8 cellular contexts compared by ENCODE assay signal in genomic region chr12:111438501-111438900, GRCh38. TPM values are rescaled to one million over a fixed set of nuclear protein-coding genes. Genes with fewer than 3 reads are reported as not detected.
DNase-seq lines count a peak whose midpoint lies in the region; ATAC-seq and TF ChIP-seq lines count a peak whose summit lies in the region.

No MANE protein-coding gene starts in this region.

- H3K27ac ChIP-seq in esophagus squamous epithelium (peak overlapping the region in 3 of 4 donors; percentile 32 to 85 (median 83)), smooth muscle cell (ENCODE audit: low read depth) (peak overlapping the region; percentile 46)

- H3K4me2 ChIP-seq in smooth muscle cell: peak overlapping the region; percentile 8

- H4K20me1 ChIP-seq in smooth muscle cell (ENCODE audit: low read depth): peaks cover 78% of the 10 kb centered on the region

- no peak for TF ChIP-seq CTCF in esophagus squamous epithelium (IDR thresholded peaks at IDR 0.05)
- no peak for TF ChIP-seq CTCF in smooth muscle cell (IDR thresholded peaks at IDR 0.05; ENCODE audit: borderline replicate concordance, insufficient read depth, poor library complexity, severe bottlenecking)

- H3K4me1 ChIP-seq in esophagus squamous epithelium (peaks cover 17 to 96% (median 52%) of the 10 kb centered on the region in 3 donors), smooth muscle cell (ENCODE audit: low read depth) (peaks cover 7% of the 10 kb centered on the region)

- no peak for ATAC-seq in HG03045 (IDR thresholded peaks at IDR 0.05; ENCODE audit: unreplicated experiment)
- ATAC-seq in HG03095 (IDR thresholded peaks at IDR 0.05; ENCODE audit: unreplicated experiment): no peak

- H3K36me3 ChIP-seq in esophagus squamous epithelium: peaks cover 0 to 16% (median 0%) of the 10 kb centered on the region in 3 donors
- H3K36me3 ChIP-seq in smooth muscle cell (ENCODE audit: low read depth): no peaks in the 10 kb centered on the region

- WGBS in esophagus squamous epithelium, 2 donors: 15 to 42% methylated on average over 4 to 5 of the region's 10 CpGs
- 69% methylated on average over 10 of the region's 10 CpGs for WGBS in smooth muscle cell (ENCODE audit: low lambda C conversion rate)

- peaks cover 21% of the 10 kb centered on the region for H3F3A ChIP-seq in smooth muscle cell (ENCODE audit: low read depth)

- no peaks in the 10 kb centered on the region for H3K9me3 ChIP-seq in esophagus squamous epithelium
- no peaks in the 10 kb centered on the region for H3K9me3 ChIP-seq in smooth muscle cell (replicated peaks; ENCODE audit: low read depth)

- H3K27me3 ChIP-seq in esophagus squamous epithelium: no peaks in the 10 kb centered on the region
- H3K27me3 ChIP-seq in smooth muscle cell (ENCODE audit: low read depth): no peaks in the 10 kb centered on the region

- H2AFZ ChIP-seq in smooth muscle cell (ENCODE audit: low read depth): no peak overlapping the region

- H3K4me3 ChIP-seq in esophagus squamous epithelium (no peak overlapping the region), smooth muscle cell (no peak overlapping the region)

- peaks cover 57% of the 10 kb centered on the region for H3K79me2 ChIP-seq in smooth muscle cell (ENCODE audit: low read depth)

- H3K9ac ChIP-seq in smooth muscle cell (ENCODE audit: low read depth): no peak overlapping the region

- intact Hi-C loops in esophagus squamous epithelium (cut with DNase I): no loop called here

- no peak for TF ChIP-seq POLR2A in esophagus squamous epithelium (IDR thresholded peaks at IDR 0.05)

- DNase-seq in DMS79 (lab: John Stamatoyannopoulos, UW) (peak; percentile 35), NCI-H2171 (lab: John Stamatoyannopoulos, UW) (peak; percentile 36), esophagus squamous epithelium (lab: John Stamatoyannopoulos, UW) (no peak), smooth muscle cell (lab: John Stamatoyannopoulos, UW; ENCODE audit: unreplicated experiment) (no peak), NCI-H526 treated with DMSO at 0.1 percent for 48 hours (lab: John Stamatoyannopoulos, UW) (no peak)
- peak; percentile 69 for DNase-seq in activated CD8-positive, alpha-beta memory T cell treated with anti-CD3 and anti-CD28 coated beads, Interleukin-2, amount 50 U/mL, for 1 hour (ENCODE audit: extremely low read depth)

RNA-seq across cellular contexts. Expression of gene SH2B3, which starts 32.8 kb away (rescaled TPM):
- 10 to 100 TPM in 1 of 4 donors, 1 to 10 TPM in 3; 3.3 to 16.2 (median 5.6) TPM for total RNA-seq in esophagus squamous epithelium
- 5.2 and 6.1 TPM in 2 replicates for total RNA-seq in smooth muscle cell
- 3.7 and 4.7 TPM in 2 replicates for polyA plus RNA-seq in smooth muscle cell

Comparison
In these comparisons a context has a peak if more than half of its experiments do, and no peak if none do; other contexts are left out.
1. DNase-seq: peak in DMS79 (single experiment), NCI-H2171 (single experiment) and activated CD8-positive, alpha-beta memory T cell treated with anti-CD3 and anti-CD28 coated beads, Interleukin-2, amount 50 U/mL, for 1 hour (single experiment); none in esophagus squamous epithelium (single experiment), smooth muscle cell (single experiment) and NCI-H526 treated with DMSO at 0.1 percent for 48 hours (single experiment).